12 cellular contexts compared by ENCODE assay signal in the genomic region with DNA sequence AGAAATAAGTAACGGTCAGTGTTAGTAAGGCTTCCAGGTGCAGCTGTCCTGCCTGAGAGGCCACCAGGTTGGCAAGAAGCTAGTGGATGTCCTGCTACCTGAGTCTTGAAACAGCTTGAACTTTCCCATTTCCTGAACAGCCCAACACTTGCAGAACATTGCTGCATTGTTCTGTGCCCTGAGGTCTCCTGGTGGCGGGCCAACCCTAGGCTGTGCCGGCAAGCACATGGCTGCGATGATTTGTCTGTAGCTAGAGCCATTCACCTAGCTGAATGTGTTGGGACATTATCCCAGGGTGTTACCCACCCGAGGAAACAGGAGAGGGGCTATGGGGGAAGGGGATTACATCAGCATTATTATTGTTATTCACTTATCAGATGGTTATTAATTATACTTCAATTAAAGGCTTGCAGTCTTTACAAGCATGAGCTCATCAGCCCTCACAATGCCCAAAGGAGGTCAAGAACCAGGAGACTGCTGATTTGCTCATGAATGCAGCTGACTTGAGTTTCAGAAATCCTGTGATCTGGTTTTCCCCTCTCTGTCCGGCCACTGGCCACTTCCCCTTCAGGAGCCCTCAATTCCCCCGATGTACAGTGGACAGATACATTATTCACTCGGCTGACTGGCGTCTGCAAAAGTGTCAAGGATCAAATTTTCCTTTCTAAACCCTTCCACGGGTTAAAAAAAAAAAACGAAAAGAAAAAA.
A peak's percentile ranks its signal among the peaks of the same experiment; 100 is the strongest.
DNase-seq lines count a peak whose midpoint lies in the region; ATAC-seq and TF ChIP-seq lines count a peak whose summit lies in the region.
"Had no signal": no experiment of that assay in that cellular context is flagged by ENCODE, and none has a peak within 500 bp of the region (broad histone marks: within the 10 kb centered on the region; RNA-seq: fewer than 3 reads in every experiment).

No MANE protein-coding gene starts in this region.

- H3K36me3 Mint-ChIP-seq in endodermal cell (ENCODE audit: low read depth): no peaks in the 10 kb centered on the region
- H3K36me3 Mint-ChIP-seq in stimulated activated effector memory CD8-positive, alpha-beta T cell treated with anti-CD3 and anti-CD28 coated beads, Interleukin-12 subunit alpha, Interleukin-12 subunit beta, amount 100 ng/mL, for 72 hours: no peaks in the 10 kb centered on the region

- no peaks in the 10 kb centered on the region for H3K27me3 ChIP-seq in endodermal cell (ENCODE audit: control insufficient read depth, insufficient read depth, low read length, poor library complexity, severe bottlenecking)

- no peaks in the 10 kb centered on the region for H3K27me3 Mint-ChIP-seq in endodermal cell (ENCODE audit: insufficient read depth)
- H3K27me3 Mint-ChIP-seq: activated T-helper 17 cell treated with anti-CD3 and anti-CD28 coated beads, Interleukin-2, amount 50 U/mL, for 72 hours had no signal

- no peak overlapping the region for H3K9ac ChIP-seq in endodermal cell (ENCODE audit: extremely low read depth, low read length, poor library complexity, severe bottlenecking)

- no peak overlapping the region for H3K4me3 ChIP-seq in endodermal cell (ENCODE audit: low read length)

- no peaks in the 10 kb centered on the region for H3K9me3 Mint-ChIP-seq in endodermal cell
- H3K9me3 Mint-ChIP-seq in stimulated activated effector memory CD8-positive, alpha-beta T cell treated with anti-CD3 and anti-CD28 coated beads, Interleukin-12 subunit alpha, Interleukin-12 subunit beta, amount 100 ng/mL, for 72 hours: no peaks in the 10 kb centered on the region

- peak; percentile 59 for ATAC-seq in HG02678 (IDR thresholded peaks at IDR 0.05; ENCODE audit: unreplicated experiment)
- ATAC-seq in stimulated activated effector memory CD8-positive, alpha-beta T cell treated with anti-CD3 and anti-CD28 coated beads, Interleukin-12 subunit alpha, Interleukin-12 subunit beta, amount 100 ng/mL, for 72 hours: no peak
- no peak for ATAC-seq in GM18511 (IDR thresholded peaks at IDR 0.05; ENCODE audit: unreplicated experiment)
- no peak for ATAC-seq in stimulated activated naive CD8-positive, alpha-beta T cell treated with anti-CD3 and anti-CD28 coated beads, Interleukin-15, Interleukin-2, amounts not matched to agents 100 U/mL and 50 U/mL, for 24 hours
- ATAC-seq: activated CD4-positive, CD25-positive, alpha-beta regulatory T cell treated with anti-CD3 and anti-CD28 coated beads, Interleukin-2, amount 50 U/mL, for 24 hours; activated T-helper 17 cell treated with anti-CD3 and anti-CD28 coated beads, Interleukin-2, amount 50 U/mL, for 72 hours had no signal

- DNase-seq in endodermal cell (no peak), lung microvascular endothelial cell (ENCODE audit: low read depth in 2 of 2) (peak; percentile 42 to 65), NCI-H2171 (lab: John Stamatoyannopoulos, UW) (no peak), DMS114 treated with DMSO at 0.1 percent for 48 hours (lab: John Stamatoyannopoulos, UW; ENCODE audit: unreplicated experiment) (no peak)
- DNase-seq in stimulated activated effector memory CD8-positive, alpha-beta T cell treated with anti-CD3 and anti-CD28 coated beads, Interleukin-12 subunit alpha, Interleukin-12 subunit beta, amount 100 ng/mL, for 72 hours (ENCODE audit: low spot score in 2 of 2): no peak
- DNase-seq in stimulated activated naive CD8-positive, alpha-beta T cell treated with anti-CD3 and anti-CD28 coated beads, Interleukin-15, Interleukin-2, amounts not matched to agents 100 U/mL and 50 U/mL, for 24 hours: no peak
- DNase-seq: NCI-H446, SHP77 had no signal

- H3K9me3 ChIP-seq in endodermal cell (ENCODE audit: control insufficient read depth, low read length): no peaks in the 10 kb centered on the region

- no peaks in the 10 kb centered on the region for H3K36me3 ChIP-seq in endodermal cell (ENCODE audit: control insufficient read depth, insufficient read depth, low read length)

- H3K4me3 Mint-ChIP-seq in endodermal cell: no peak overlapping the region
- H3K4me3 Mint-ChIP-seq in stimulated activated effector memory CD8-positive, alpha-beta T cell treated with anti-CD3 and anti-CD28 coated beads, Interleukin-12 subunit alpha, Interleukin-12 subunit beta, amount 100 ng/mL, for 72 hours: no peak overlapping the region
- H3K4me3 Mint-ChIP-seq: activated T-helper 17 cell treated with anti-CD3 and anti-CD28 coated beads, Interleukin-2, amount 50 U/mL, for 72 hours had no signal

- TF ChIP-seq CTCF in endodermal cell (conservative IDR thresholded peaks at IDR 0.05): no peak

- H3K27ac ChIP-seq in endodermal cell (ENCODE audit: low read depth, low read length): no peak overlapping the region

- H3K27ac Mint-ChIP-seq in endodermal cell: peak overlapping the region; percentile 77
- H3K27ac Mint-ChIP-seq in stimulated activated effector memory CD8-positive, alpha-beta T cell treated with anti-CD3 and anti-CD28 coated beads, Interleukin-12 subunit alpha, Interleukin-12 subunit beta, amount 100 ng/mL, for 72 hours: peak overlapping the region; percentile 41
- H3K27ac Mint-ChIP-seq: activated T-helper 17 cell treated with anti-CD3 and anti-CD28 coated beads, Interleukin-2, amount 50 U/mL, for 72 hours had no signal

- WGBS in endodermal cell (ENCODE audit: insufficient coverage in 1 of 2, insufficient read length in 1 of 2), 2 experiments: 88 to 100% methylated on average over 4 to 11 of the region's 11 CpGs

- H3K4me1 ChIP-seq in endodermal cell (ENCODE audit: control insufficient read depth, insufficient read depth, low read length): peaks cover 30% of the 10 kb centered on the region

- peaks cover 51% of the 10 kb centered on the region for H3K4me1 Mint-ChIP-seq in endodermal cell
- H3K4me1 Mint-ChIP-seq in stimulated activated effector memory CD8-positive, alpha-beta T cell treated with anti-CD3 and anti-CD28 coated beads, Interleukin-12 subunit alpha, Interleukin-12 subunit beta, amount 100 ng/mL, for 72 hours: peaks cover 23% of the 10 kb centered on the region

Comparison
In these comparisons a context has a peak if more than half of its experiments do, and no peak if none do; other contexts are left out.
1. DNase-seq: peak in lung microvascular endothelial cell (2 of 2); none in endodermal cell (single experiment), stimulated activated effector memory CD8-positive, alpha-beta T cell treated with anti-CD3 and anti-CD28 coated beads, Interleukin-12 subunit alpha, Interleukin-12 subunit beta, amount 100 ng/mL, for 72 hours (0 of 2), NCI-H2171 (single experiment), DMS114 treated with DMSO at 0.1 percent for 48 hours (single experiment) and stimulated activated naive CD8-positive, alpha-beta T cell treated with anti-CD3 and anti-CD28 coated beads, Interleukin-15, Interleukin-2, amounts not matched to agents 100 U/mL and 50 U/mL, for 24 hours (single experiment).